27 cellular contexts compared by ENCODE assay signal in genomic region chr4:137905930-137906329, GRCh38.
DNase-seq lines count a peak whose midpoint lies in the region; TF ChIP-seq lines count a peak whose summit lies in the region.
"Had no signal": no experiment of that assay in that cellular context is flagged by ENCODE, and none has a peak within 500 bp of the region (broad histone marks: within the 10 kb centered on the region; RNA-seq: fewer than 3 reads in every experiment).

No MANE protein-coding gene starts in this region.

- H3K4me1 Mint-ChIP-seq in osteocyte (ENCODE audit: unreplicated experiment) = peaks cover 8% of the 10 kb centered on the region
- H3K4me1 Mint-ChIP-seq: stimulated activated naive B cell treated with anti-CD40 and anti-IgM and Interleukin-4, amounts not matched to agents 10 μg/mL and 1 μg/mL and 100 μg/mL, for 72 hours had no signal

- POLR2A ChIA-PET in HEK293 (lab: Yijun Ruan, JAX) = no interaction called here

- DNase-seq in A172 (ENCODE audit: low spot score) (peak; percentile 9), adipocyte (ENCODE audit: low read depth) (peak; percentile 36), fibroblast of peridontal ligament (ENCODE audit: extremely low read depth) (peak; percentile 13), kidney tubule cell (ENCODE audit: low spot score) (no peak), osteocyte (ENCODE audit: extremely low spot score, unreplicated experiment) (no peak)
- no peak for DNase-seq in activated CD4-positive, CD25-positive, alpha-beta regulatory T cell (lab: John Stamatoyannopoulos, UW)
- no peak for DNase-seq in activated T-cell treated with anti-CD3 and anti-CD28 coated beads, Interleukin-2, amount 50 U/mL, for 1 hour
- DNase-seq: 8988T; activated CD8-positive, alpha-beta T cell treated with anti-CD3 and anti-CD28 coated beads for 36 hours; AML-193; CD4-positive, alpha-beta T cell; DMS79 treated with DMSO at 0.1 percent for 48 hours; hypothalamus; MG63; NCI-H2029; NCI-H524; ovary; stimulated activated CD4-positive, alpha-beta T cell treated with anti-CD3 and anti-CD28 coated beads, Interleukin-15, amount 100 ng/mL, for 24 hours; stimulated activated naive B cell treated with anti-CD40 and anti-IgM and Interleukin-4, amounts not matched to agents 10 μg/mL and 1 μg/mL and 100 μg/mL, for 72 hours; substantia nigra; upper lobe of left lung had no signal

- no peaks in the 10 kb centered on the region for H3K9me3 ChIP-seq in HEK293 (ENCODE audit: control insufficient read depth, insufficient read depth, low read depth, low read length)
- no peaks in the 10 kb centered on the region for H3K9me3 ChIP-seq in adipocyte (ENCODE audit: control insufficient read depth, low read length)
- H3K9me3 ChIP-seq: ascending aorta, MG63, ovary, upper lobe of left lung had no signal

- no peaks in the 10 kb centered on the region for H3K27me3 ChIP-seq in adipocyte (replicated peaks; ENCODE audit: control insufficient read depth, insufficient read depth, low read length)
- H3K27me3 ChIP-seq: ascending aorta, MG63, ovary, upper lobe of left lung had no signal

- CTCF ChIA-PET in HEK293 (lab: Yijun Ruan, JAX) = no interaction called here

- TF ChIP-seq CTCF in HEK293 (tag by site-specific recombination; IDR thresholded peaks at IDR 0.05) (no peak), osteocyte (IDR thresholded peaks at IDR 0.05) (no peak)

- no peak overlapping the region for H3K4me3 Mint-ChIP-seq in osteocyte (ENCODE audit: unreplicated experiment)
- H3K4me3 Mint-ChIP-seq: activated CD8-positive, alpha-beta T cell treated with anti-CD3 and anti-CD28 coated beads for 36 hours; CD4-positive, alpha-beta T cell; nephron; stimulated activated naive B cell treated with anti-CD40 and anti-IgM and Interleukin-4, amounts not matched to agents 10 μg/mL and 1 μg/mL and 100 μg/mL, for 72 hours; T-helper 1 cell treated with Interleukin-12 subunit alpha and Interleukin-12 subunit beta and Interleukin-4 antibody, amounts not matched to agents 30 μg/mL and 1 μg/mL, for 36 hours had no signal

- H3K4me1 ChIP-seq in HEK293 (ENCODE audit: control insufficient read depth, insufficient read depth, low read length) (no peaks in the 10 kb centered on the region; the same call in 1 of the 2 replicates), adipocyte (ENCODE audit: control insufficient read depth, insufficient read depth, low read length) (no peaks in the 10 kb centered on the region)
- H3K4me1 ChIP-seq: ascending aorta, upper lobe of left lung had no signal

- H3K36me3 ChIP-seq in HEK293 (ENCODE audit: control insufficient read depth in 2 of 2, insufficient read depth in 1 of 2, low read length in 2 of 2) (no peaks in the 10 kb centered on the region), adipocyte (ENCODE audit: control insufficient read depth, insufficient read depth, low read length, severe bottlenecking) (no peaks in the 10 kb centered on the region)
- H3K36me3 ChIP-seq: ascending aorta, MG63, ovary, upper lobe of left lung had no signal

- no peaks in the 10 kb centered on the region for H3K36me3 Mint-ChIP-seq in osteocyte (ENCODE audit: unreplicated experiment)
- H3K36me3 Mint-ChIP-seq: activated naive CD4-positive, alpha-beta T cell treated with anti-CD3 and anti-CD28 coated beads, Interleukin-2, amount 50 U/mL, for 72 hours; stimulated activated naive B cell treated with anti-CD40 and anti-IgM and Interleukin-4, amounts not matched to agents 10 μg/mL and 1 μg/mL and 100 μg/mL, for 72 hours had no signal

- H3K27ac Mint-ChIP-seq in osteocyte (ENCODE audit: unreplicated experiment) = no peak overlapping the region
- H3K27ac Mint-ChIP-seq: activated CD8-positive, alpha-beta T cell treated with anti-CD3 and anti-CD28 coated beads for 36 hours; activated naive CD4-positive, alpha-beta T cell treated with anti-CD3 and anti-CD28 coated beads, Interleukin-2, amount 50 U/mL, for 72 hours; CD4-positive, alpha-beta T cell; nephron; stimulated activated naive B cell treated with anti-CD40 and anti-IgM and Interleukin-4, amounts not matched to agents 10 μg/mL and 1 μg/mL and 100 μg/mL, for 72 hours; T-helper 1 cell treated with Interleukin-12 subunit alpha and Interleukin-12 subunit beta and Interleukin-4 antibody, amounts not matched to agents 30 μg/mL and 1 μg/mL, for 36 hours had no signal

- H3K27ac ChIP-seq in HEK293 (ENCODE audit: extremely low read depth, low read depth, low read length) = no peak overlapping the region
- H3K27ac ChIP-seq: ascending aorta, ovary, SK-N-MC, upper lobe of left lung had no signal

- no peaks in the 10 kb centered on the region for H3K27me3 Mint-ChIP-seq in osteocyte (ENCODE audit: unreplicated experiment)
- H3K27me3 Mint-ChIP-seq: activated CD8-positive, alpha-beta T cell treated with anti-CD3 and anti-CD28 coated beads for 36 hours; CD4-positive, alpha-beta T cell; stimulated activated naive B cell treated with anti-CD40 and anti-IgM and Interleukin-4, amounts not matched to agents 10 μg/mL and 1 μg/mL and 100 μg/mL, for 72 hours had no signal

- H3K9ac ChIP-seq in adipocyte (ENCODE audit: low read length) = no peak overlapping the region

- H3K4me3 ChIP-seq in HEK293 (ENCODE audit: low read depth, low read length) (no peak overlapping the region), adipocyte (ENCODE audit: low read length) (no peak overlapping the region)
- H3K4me3 ChIP-seq: ascending aorta, MG63, ovary, SK-N-MC, upper lobe of left lung had no signal

- H3K9me3 Mint-ChIP-seq in osteocyte (ENCODE audit: unreplicated experiment) = no peaks in the 10 kb centered on the region
- H3K9me3 Mint-ChIP-seq: activated CD8-positive, alpha-beta T cell treated with anti-CD3 and anti-CD28 coated beads for 36 hours; nephron; stimulated activated naive B cell treated with anti-CD40 and anti-IgM and Interleukin-4, amounts not matched to agents 10 μg/mL and 1 μg/mL and 100 μg/mL, for 72 hours; T-helper 1 cell treated with Interleukin-12 subunit alpha and Interleukin-12 subunit beta and Interleukin-4 antibody, amounts not matched to agents 30 μg/mL and 1 μg/mL, for 36 hours had no signal

TF ChIP-seq in HEK293, 187 proteins besides CTCF, POLR2A, EP300 and RAD21:
- TF ChIP-seq ZNF747 (tag by site-specific recombination; IDR thresholded peaks at IDR 0.05) (no peak), GLIS1 (tag by site-specific recombination; IDR thresholded peaks at IDR 0.05) (0 out of 2 replicates have a peak, but pooled peaks have one; percentile 18), ZBTB20 (tag by site-specific recombination; IDR thresholded peaks at IDR 0.05) (no peak)

Comparison
In these comparisons a context has a peak if more than half of its experiments do, and no peak if none do; other contexts are left out.
1. DNase-seq: peak in A172 (single experiment), adipocyte (single experiment) and fibroblast of peridontal ligament (single experiment); none in kidney tubule cell (single experiment), osteocyte (single experiment), activated CD4-positive, CD25-positive, alpha-beta regulatory T cell (0 of 4) and activated T-cell treated with anti-CD3 and anti-CD28 coated beads, Interleukin-2, amount 50 U/mL, for 1 hour (single experiment).